Comparison of ENCODE assay signal across 1 cellular context in the genomic region with DNA sequence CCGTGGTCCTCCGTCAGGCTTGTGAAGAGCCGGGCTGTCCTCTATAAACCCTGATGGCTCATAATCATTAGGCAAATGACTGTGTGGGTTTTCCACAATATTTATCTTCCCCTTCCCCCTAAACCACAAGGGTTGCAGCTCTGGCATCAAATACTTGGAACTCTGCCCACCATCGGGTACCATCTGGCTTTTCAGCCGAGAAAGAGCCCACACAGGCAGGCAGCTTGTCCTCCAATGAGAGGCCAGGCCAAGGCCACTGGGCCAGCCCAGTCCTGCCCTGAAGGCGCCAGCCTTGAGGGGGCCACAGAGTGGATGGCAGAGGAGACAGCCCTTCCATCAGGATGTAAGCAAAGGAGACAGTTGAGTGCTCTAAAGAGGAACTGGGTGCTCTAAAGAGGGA.
A peak's percentile ranks its signal among the peaks of the same experiment; 100 is the strongest.
TF ChIP-seq lines count a peak whose summit lies in the region.

No MANE protein-coding gene starts in this region.

TF ChIP-seq in SK-N-SH, 30 proteins besides CTCF, POLR2A, EP300 and RAD21 (continued from another document):
- peak; percentile 41; the same call in 1 of the 2 replicates for TF ChIP-seq TCF12 (IDR thresholded peaks at IDR 0.05)
- no peak for TF ChIP-seq NRF1 (IDR thresholded peaks at IDR 0.05; ENCODE audit: low read depth, low read length)
- TF ChIP-seq CHD2 (IDR thresholded peaks at IDR 0.05; ENCODE audit: low read length, partially characterized antibody): peak; percentile 56
- TF ChIP-seq USF2 (IDR thresholded peaks at IDR 0.05; ENCODE audit: borderline replicate concordance, low read depth, low read length): no peak
- TF ChIP-seq MEF2A (IDR thresholded peaks at IDR 0.05; ENCODE audit: borderline replicate concordance, low read depth): no peak
- TF ChIP-seq RCOR1 (IDR thresholded peaks at IDR 0.05; ENCODE audit: low read length): peak; percentile 62
- TF ChIP-seq SMC3 (IDR thresholded peaks at IDR 0.05; ENCODE audit: low read depth, low read length): no peak
- no peak for TF ChIP-seq FOXM1 (IDR thresholded peaks at IDR 0.05; ENCODE audit: low read depth)
- TF ChIP-seq, protein P1, sequence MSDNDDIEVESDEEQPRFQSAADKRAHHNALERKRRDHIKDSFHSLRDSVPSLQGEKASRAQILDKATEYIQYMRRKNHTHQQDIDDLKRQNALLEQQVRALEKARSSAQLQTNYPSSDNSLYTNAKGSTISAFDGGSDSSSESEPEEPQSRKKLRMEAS (IDR thresholded peaks at IDR 0.05; ENCODE audit: low read depth): no peak
- TF ChIP-seq, protein P2, sequence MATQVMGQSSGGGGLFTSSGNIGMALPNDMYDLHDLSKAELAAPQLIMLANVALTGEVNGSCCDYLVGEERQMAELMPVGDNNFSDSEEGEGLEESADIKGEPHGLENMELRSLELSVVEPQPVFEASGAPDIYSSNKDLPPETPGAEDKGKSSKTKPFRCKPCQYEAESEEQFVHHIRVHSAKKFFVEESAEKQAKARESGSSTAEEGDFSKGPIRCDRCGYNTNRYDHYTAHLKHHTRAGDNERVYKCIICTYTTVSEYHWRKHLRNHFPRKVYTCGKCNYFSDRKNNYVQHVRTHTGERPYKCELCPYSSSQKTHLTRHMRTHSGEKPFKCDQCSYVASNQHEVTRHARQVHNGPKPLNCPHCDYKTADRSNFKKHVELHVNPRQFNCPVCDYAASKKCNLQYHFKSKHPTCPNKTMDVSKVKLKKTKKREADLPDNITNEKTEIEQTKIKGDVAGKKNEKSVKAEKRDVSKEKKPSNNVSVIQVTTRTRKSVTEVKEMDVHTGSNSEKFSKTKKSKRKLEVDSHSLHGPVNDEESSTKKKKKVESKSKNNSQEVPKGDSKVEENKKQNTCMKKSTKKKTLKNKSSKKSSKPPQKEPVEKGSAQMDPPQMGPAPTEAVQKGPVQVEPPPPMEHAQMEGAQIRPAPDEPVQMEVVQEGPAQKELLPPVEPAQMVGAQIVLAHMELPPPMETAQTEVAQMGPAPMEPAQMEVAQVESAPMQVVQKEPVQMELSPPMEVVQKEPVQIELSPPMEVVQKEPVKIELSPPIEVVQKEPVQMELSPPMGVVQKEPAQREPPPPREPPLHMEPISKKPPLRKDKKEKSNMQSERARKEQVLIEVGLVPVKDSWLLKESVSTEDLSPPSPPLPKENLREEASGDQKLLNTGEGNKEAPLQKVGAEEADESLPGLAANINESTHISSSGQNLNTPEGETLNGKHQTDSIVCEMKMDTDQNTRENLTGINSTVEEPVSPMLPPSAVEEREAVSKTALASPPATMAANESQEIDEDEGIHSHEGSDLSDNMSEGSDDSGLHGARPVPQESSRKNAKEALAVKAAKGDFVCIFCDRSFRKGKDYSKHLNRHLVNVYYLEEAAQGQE (IDR thresholded peaks at IDR 0.05; ENCODE audit: low read depth, low read length): no peak
- TF ChIP-seq RFX5 (IDR thresholded peaks at IDR 0.05; ENCODE audit: low read length): no peak
- TF ChIP-seq GATA2 (CRISPR knock-in tag; IDR thresholded peaks at IDR 0.05): no peak
- no peak for TF ChIP-seq TEAD4 (IDR thresholded peaks at IDR 0.05; ENCODE audit: borderline replicate concordance, insufficient read depth)
- no peak for TF ChIP-seq SIN3A (IDR thresholded peaks at IDR 0.05; ENCODE audit: borderline replicate concordance, low read depth, low read length)
- peak; percentile 44; the same call in 1 of the 2 replicates for TF ChIP-seq NFIC (IDR thresholded peaks at IDR 0.05; ENCODE audit: borderline replicate concordance)
- no peak for TF ChIP-seq ZBTB33 (IDR thresholded peaks at IDR 0.05; ENCODE audit: borderline replicate concordance, low read depth)
- TF ChIP-seq, protein P3, sequence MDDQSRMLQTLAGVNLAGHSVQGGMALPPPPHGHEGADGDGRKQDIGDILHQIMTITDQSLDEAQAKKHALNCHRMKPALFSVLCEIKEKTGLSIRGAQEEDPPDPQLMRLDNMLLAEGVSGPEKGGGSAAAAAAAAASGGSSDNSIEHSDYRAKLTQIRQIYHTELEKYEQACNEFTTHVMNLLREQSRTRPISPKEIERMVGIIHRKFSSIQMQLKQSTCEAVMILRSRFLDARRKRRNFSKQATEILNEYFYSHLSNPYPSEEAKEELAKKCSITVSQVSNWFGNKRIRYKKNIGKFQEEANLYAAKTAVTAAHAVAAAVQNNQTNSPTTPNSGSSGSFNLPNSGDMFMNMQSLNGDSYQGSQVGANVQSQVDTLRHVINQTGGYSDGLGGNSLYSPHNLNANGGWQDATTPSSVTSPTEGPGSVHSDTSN (IDR thresholded peaks at IDR 0.05): no peak
- TF ChIP-seq GABPA (IDR thresholded peaks at IDR 0.05; ENCODE audit: low read depth): no peak
- TF ChIP-seq TAF1 (IDR thresholded peaks at IDR 0.05; ENCODE audit: borderline replicate concordance, low read depth, low read length): no peak
- TF ChIP-seq POLR2AphosphoS5 (IDR thresholded peaks at IDR 0.05; ENCODE audit: low read depth, low read length): no peak
- peak; percentile 26 for TF ChIP-seq MXI1 (IDR thresholded peaks at IDR 0.05; ENCODE audit: low read depth, low read length)
- TF ChIP-seq, protein P4, sequence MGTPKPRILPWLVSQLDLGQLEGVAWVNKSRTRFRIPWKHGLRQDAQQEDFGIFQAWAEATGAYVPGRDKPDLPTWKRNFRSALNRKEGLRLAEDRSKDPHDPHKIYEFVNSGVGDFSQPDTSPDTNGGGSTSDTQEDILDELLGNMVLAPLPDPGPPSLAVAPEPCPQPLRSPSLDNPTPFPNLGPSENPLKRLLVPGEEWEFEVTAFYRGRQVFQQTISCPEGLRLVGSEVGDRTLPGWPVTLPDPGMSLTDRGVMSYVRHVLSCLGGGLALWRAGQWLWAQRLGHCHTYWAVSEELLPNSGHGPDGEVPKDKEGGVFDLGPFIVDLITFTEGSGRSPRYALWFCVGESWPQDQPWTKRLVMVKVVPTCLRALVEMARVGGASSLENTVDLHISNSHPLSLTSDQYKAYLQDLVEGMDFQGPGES (IDR thresholded peaks at IDR 0.05; ENCODE audit: low read depth, low read length): no peak
- TF ChIP-seq FOXJ3 (CRISPR knock-in tag; IDR thresholded peaks at IDR 0.05): peak; percentile 85; the same call in 1 of the 2 replicates
- no peak for TF ChIP-seq ELF1 (IDR thresholded peaks at IDR 0.05)
- TF ChIP-seq, protein P5, sequence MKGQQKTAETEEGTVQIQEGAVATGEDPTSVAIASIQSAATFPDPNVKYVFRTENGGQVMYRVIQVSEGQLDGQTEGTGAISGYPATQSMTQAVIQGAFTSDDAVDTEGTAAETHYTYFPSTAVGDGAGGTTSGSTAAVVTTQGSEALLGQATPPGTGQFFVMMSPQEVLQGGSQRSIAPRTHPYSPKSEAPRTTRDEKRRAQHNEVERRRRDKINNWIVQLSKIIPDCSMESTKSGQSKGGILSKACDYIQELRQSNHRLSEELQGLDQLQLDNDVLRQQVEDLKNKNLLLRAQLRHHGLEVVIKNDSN (IDR thresholded peaks at IDR 0.05; ENCODE audit: borderline replicate concordance, low read depth): no peak
- no peak for TF ChIP-seq YY1 (IDR thresholded peaks at IDR 0.05; ENCODE audit: low read depth)
